In the genomic region with DNA sequence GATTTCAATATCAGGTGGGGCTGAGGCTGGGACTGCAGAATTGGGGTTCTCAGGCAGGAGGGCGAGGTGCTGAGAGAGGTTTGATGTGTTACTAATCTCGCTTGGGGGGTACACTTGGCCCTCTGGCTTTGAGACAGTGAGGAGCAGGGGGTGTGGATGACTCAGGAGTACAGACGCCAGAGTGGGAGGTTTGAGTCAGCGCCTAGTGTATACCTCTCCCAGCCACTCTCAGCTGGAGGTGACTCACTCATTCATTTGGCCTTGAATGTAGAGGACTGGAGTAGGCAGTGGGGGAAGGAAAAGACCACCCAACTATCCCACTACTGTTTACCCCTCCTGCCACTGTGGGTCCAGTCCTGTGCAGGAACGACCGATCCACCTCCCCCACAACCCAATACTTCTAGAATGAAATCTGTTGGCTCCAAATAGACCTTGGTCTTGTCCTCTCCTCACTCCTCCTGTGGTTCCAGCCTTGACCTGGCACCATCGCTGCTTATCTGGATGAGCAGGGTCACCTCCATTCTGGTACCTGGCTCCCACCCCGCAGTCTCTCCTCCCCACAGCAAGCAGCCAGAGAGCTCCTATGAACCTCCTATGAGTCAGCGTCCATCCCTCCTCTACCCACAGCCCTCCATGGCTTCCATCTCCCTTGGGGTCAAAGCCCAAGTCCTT, we compare ENCODE assay signal across 9 cellular contexts. TPM values are rescaled to one million over a fixed set of nuclear protein-coding genes. Genes with fewer than 3 reads are reported as not detected.
DNase-seq lines count a peak whose midpoint lies in the region; ATAC-seq and TF ChIP-seq lines count a peak whose summit lies in the region.
"Had no signal": no experiment of that assay in that cellular context is flagged by ENCODE, and none has a peak within 500 bp of the region (broad histone marks: within the 10 kb centered on the region; RNA-seq: fewer than 3 reads in every experiment).

No MANE protein-coding gene starts in this region.

- DNase-seq in AG08396 (ENCODE audit: low spot score) (peak; percentile 90), M059J (ENCODE audit: low read depth) (peak; percentile 94), brain microvascular endothelial cell (peak; percentile 92), renal cortical epithelial cell (ENCODE audit: low read depth) (peak; percentile 30), COR-L47 (lab: John Stamatoyannopoulos, UW) (no peak), GM20000 (ENCODE audit: low spot score) (no peak), NCI-H1436 (lab: John Stamatoyannopoulos, UW) (no peak)
- DNase-seq: GF-D8 had no signal

- no peak for ATAC-seq in HG03571 (IDR thresholded peaks at IDR 0.05; ENCODE audit: unreplicated experiment)

- in situ Hi-C loops in brain microvascular endothelial cell (cut with HindIII; ENCODE audit: low pct_ligation_motif_present, low sequenced_read_pairs) = no loop called here

- H3K27me3 ChIP-seq in brain microvascular endothelial cell (replicated peaks) = no peaks in the 10 kb centered on the region

- peak overlapping the region; percentile 26 for H3K27ac ChIP-seq in brain microvascular endothelial cell

- no peaks in the 10 kb centered on the region for H3K36me3 ChIP-seq in brain microvascular endothelial cell (replicated peaks)

- H3K4me3 ChIP-seq in brain microvascular endothelial cell (ENCODE audit: low read depth, low read length) = no peak overlapping the region

- TF ChIP-seq CTCF in brain microvascular endothelial cell (IDR thresholded peaks at IDR 0.05; ENCODE audit: low read depth, low read length, missing control alignments) (peak; percentile 18), GM20000 (IDR thresholded peaks at IDR 0.05; ENCODE audit: extremely low read depth, missing control alignments) (no peak)

RNA-seq across cellular contexts. Expression of gene ZNRF4, which starts 20.1 kb away (rescaled TPM):
- total RNA-seq in M059J (2014; rRNA removed; shearing (Covaris generic)) = not detected in 2 replicates
- total RNA-seq in renal cortical epithelial cell = not detected in 2 replicates

Comparison
In these comparisons a context has a peak if more than half of its experiments do, and no peak if none do; other contexts are left out.
1. DNase-seq: peak in AG08396 (single experiment), M059J (single experiment), brain microvascular endothelial cell (single experiment) and renal cortical epithelial cell (single experiment); none in COR-L47 (single experiment), GM20000 (single experiment) and NCI-H1436 (single experiment).